In the genomic region with DNA sequence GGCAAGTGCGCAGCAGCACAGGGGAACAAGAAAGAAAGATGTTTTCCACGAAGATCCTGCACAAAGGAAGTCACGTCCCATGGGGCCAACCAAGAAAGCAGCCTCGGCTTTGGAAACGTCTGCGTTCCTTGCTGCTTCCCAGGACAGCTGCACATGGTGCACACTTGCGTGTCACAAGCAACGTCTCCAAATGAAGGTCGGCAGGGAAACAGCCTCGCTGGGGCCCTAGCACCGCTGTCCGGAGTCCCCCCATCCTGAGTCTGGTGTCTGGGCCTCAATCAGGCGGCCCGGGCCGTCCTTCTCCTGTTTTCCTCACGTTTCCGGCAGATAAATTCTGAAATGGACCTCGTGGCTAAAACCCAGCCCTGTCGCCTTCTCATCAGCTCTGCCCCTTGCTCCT, we compare ENCODE assay signal across 22 cellular contexts.
DNase-seq lines count a peak whose midpoint lies in the region; ATAC-seq lines count a peak whose summit lies in the region.
"Had no signal": no experiment of that assay in that cellular context is flagged by ENCODE, and none has a peak within 500 bp of the region (broad histone marks: within the 10 kb centered on the region; RNA-seq: fewer than 3 reads in every experiment).

No MANE protein-coding gene starts in this region.

- H3K9ac ChIP-seq in rectal smooth muscle tissue (ENCODE audit: low read length), result no peak overlapping the region

- H3K36me3 ChIP-seq in CD4-positive, alpha-beta memory T cell (ENCODE audit: insufficient read depth, low read length), result no peaks in the 10 kb centered on the region
- H3K36me3 ChIP-seq in rectal smooth muscle tissue (ENCODE audit: control insufficient read depth, insufficient read depth, low read length), result no peaks in the 10 kb centered on the region
- H3K36me3 ChIP-seq: Peyer's patch had no signal

- H3K4me1 Mint-ChIP-seq in CD4-positive, alpha-beta memory T cell, result peaks cover 9 to 34% (median 21%) of the 10 kb centered on the region in 4 donors

- CTCF ChIA-PET in CD4-positive, alpha-beta memory T cell (lab: Charles Lee; ENCODE audit: partially characterized antibody), result no interaction called here

- H3K36me3 Mint-ChIP-seq in CD4-positive, alpha-beta memory T cell, result peaks cover 4 to 6% of the 10 kb centered on the region in 2 donors
- H3K36me3 Mint-ChIP-seq: CD4-positive, CD25-positive, alpha-beta regulatory T cell had no signal

- H3K27ac Mint-ChIP-seq in CD4-positive, alpha-beta memory T cell, result peak overlapping the region in 5 of 7 donors; percentile 38 to 92 (median 47)
- H3K27ac Mint-ChIP-seq: memory B cell had no signal

- no peak for ATAC-seq in HG02885 (IDR thresholded peaks at IDR 0.05; ENCODE audit: poor library complexity, unreplicated experiment)
- ATAC-seq: T-helper 17 cell had no signal

- H3K9me3 ChIP-seq in CD4-positive, alpha-beta memory T cell (ENCODE audit: control insufficient read depth in 1 of 2, low read length in 2 of 2), result no peaks in the 10 kb centered on the region
- H3K9me3 ChIP-seq: Peyer's patch, SJSA1, suprapubic skin had no signal

- no peaks in the 10 kb centered on the region for H3K27me3 Mint-ChIP-seq in CD4-positive, alpha-beta memory T cell
- H3K27me3 Mint-ChIP-seq: T-helper 17 cell had no signal

- no peaks in the 10 kb centered on the region for H3K4me1 ChIP-seq in CD4-positive, alpha-beta memory T cell (ENCODE audit: insufficient read depth, low read length)
- peaks cover 37% of the 10 kb centered on the region for H3K4me1 ChIP-seq in rectal smooth muscle tissue (ENCODE audit: control insufficient read depth, insufficient read depth, low read length)
- H3K4me1 ChIP-seq: Peyer's patch had no signal

- DNase-seq in CD4-positive, alpha-beta memory T cell, result no peak
- DNase-seq in islet precursor cell (peak; percentile 33), SW 1271 (lab: John Stamatoyannopoulos, UW) (no peak), DMS 273 (lab: John Stamatoyannopoulos, UW; ENCODE audit: unreplicated experiment) (no peak), AG08396 (ENCODE audit: low spot score) (no peak)
- DNase-seq: activated CD4-positive, alpha-beta T cell treated with anti-CD3 and anti-CD28 coated beads, Interleukin-2, amount 50 U/mL, for 1 hour; activated naive CD4-positive, alpha-beta T cell treated with Interleukin-2 at 50 U/mL for 16 hours; CD4-positive, CD25-positive, alpha-beta regulatory T cell; DMS153; effector CD8-positive, alpha-beta T cell; KBM-7; MM.1S; NCI-H1436 treated with DMSO at 0.1 percent for 48 hours; NCI-H524 treated with DMSO at 0.1 percent for 48 hours; T-helper 17 cell had no signal

- peaks cover 0 to 2% (median 0%) of the 10 kb centered on the region in 8 donors for H3K9me3 Mint-ChIP-seq in CD4-positive, alpha-beta memory T cell

- H3K4me3 Mint-ChIP-seq in CD4-positive, alpha-beta memory T cell, result peak overlapping the region in 1 of 8 donors; percentile 43
- H3K4me3 Mint-ChIP-seq: memory B cell had no signal

- intact Hi-C loops in CD4-positive, alpha-beta memory T cell (cut with micrococcal nuclease), result no loop called here

- POLR2A ChIA-PET in CD4-positive, alpha-beta memory T cell (lab: Charles Lee; ENCODE audit: partially characterized antibody), result interaction anchor here (0.7 kb wide), 1 partner anchor 9 kb away, joined by 3 read pairs; no protein-coding TSS in a partner anchor

- H3K27me3 ChIP-seq in CD4-positive, alpha-beta memory T cell (ENCODE audit: insufficient read depth, low read length), result no peaks in the 10 kb centered on the region
- H3K27me3 ChIP-seq in rectal smooth muscle tissue (ENCODE audit: control insufficient read depth, insufficient read depth, low read length), result no peaks in the 10 kb centered on the region
- H3K27me3 ChIP-seq: Peyer's patch, SJSA1, suprapubic skin had no signal

- H3K4me3 ChIP-seq in CD4-positive, alpha-beta memory T cell (ENCODE audit: low read length in 2 of 2), result no peak overlapping the region
- no peak overlapping the region for H3K4me3 ChIP-seq in rectal smooth muscle tissue (ENCODE audit: low read length)
- H3K4me3 ChIP-seq: Peyer's patch, SJSA1, suprapubic skin had no signal

- H3K27ac ChIP-seq in CD4-positive, alpha-beta memory T cell (ENCODE audit: low read depth, low read length), result no peak overlapping the region
- H3K27ac ChIP-seq in angular gyrus (ENCODE audit: low read depth, low read length) (peak overlapping the region; percentile 11), rectal smooth muscle tissue (ENCODE audit: low read depth, low read length) (peak overlapping the region; percentile 92)
- H3K27ac ChIP-seq: suprapubic skin had no signal
